1 cellular context compared by ENCODE assay signal in the genomic region with DNA sequence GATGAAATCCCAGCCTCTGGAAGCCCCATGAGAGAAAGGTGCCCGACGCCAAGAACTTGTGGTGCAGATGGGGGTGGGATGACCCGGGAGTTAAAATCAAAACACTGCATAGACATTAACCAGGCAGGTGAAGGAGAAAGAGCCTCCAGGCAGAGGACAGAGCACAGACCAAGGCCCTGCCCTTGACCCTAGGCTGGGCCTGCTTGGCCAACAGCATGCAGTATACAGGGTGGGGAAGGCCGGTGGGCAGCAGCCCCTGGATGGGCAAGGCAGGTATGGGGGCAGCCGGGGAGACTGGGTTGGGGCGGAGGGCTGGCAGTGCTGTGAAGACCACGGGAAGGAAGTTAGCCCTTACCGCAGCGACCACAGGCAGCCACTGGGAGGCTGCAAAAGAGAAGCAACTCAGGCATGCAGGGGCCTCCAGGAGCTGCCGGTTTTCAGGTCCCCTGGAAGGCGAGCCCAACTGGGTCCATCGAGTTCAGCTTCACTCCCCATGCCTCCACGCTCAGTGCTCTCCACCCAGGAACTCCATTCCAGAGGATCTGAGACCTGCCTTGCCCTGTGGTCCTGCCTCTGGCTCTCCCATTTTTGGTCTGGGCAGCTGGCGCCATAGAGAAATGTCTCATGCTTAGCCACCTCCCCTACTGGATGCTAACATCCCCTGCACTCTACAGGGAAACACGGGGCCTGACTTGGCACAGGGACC.
TF ChIP-seq lines count a peak whose summit lies in the region.

No MANE protein-coding gene starts in this region.

TF ChIP-seq in H1, 55 proteins besides CTCF, POLR2A, EP300 and RAD21 (continued from another document):
- TF ChIP-seq POU5F1 (IDR thresholded peaks at IDR 0.05; ENCODE audit: low read depth, low read length) (no peak), CHD2 (IDR thresholded peaks at IDR 0.05; ENCODE audit: low read length) (no peak), SAP30 (IDR thresholded peaks at IDR 0.05; ENCODE audit: insufficient read depth, insufficient replicate concordance, low read length) (no peak), USF2 (IDR thresholded peaks at IDR 0.05; ENCODE audit: low read length) (no peak), SUZ12 (IDR thresholded peaks at IDR 0.05; ENCODE audit: low read length) (no peak), RBBP5 (IDR thresholded peaks at IDR 0.05; ENCODE audit: borderline replicate concordance, low read depth, low read length) (no peak), CBX5 (IDR thresholded peaks at IDR 0.05; ENCODE audit: low read depth, low read length) (no peak)
TF ChIP-seq in H1: peak in this region for 0.
